Comparison of ENCODE assay signal across 29 cellular contexts in the genomic region with DNA sequence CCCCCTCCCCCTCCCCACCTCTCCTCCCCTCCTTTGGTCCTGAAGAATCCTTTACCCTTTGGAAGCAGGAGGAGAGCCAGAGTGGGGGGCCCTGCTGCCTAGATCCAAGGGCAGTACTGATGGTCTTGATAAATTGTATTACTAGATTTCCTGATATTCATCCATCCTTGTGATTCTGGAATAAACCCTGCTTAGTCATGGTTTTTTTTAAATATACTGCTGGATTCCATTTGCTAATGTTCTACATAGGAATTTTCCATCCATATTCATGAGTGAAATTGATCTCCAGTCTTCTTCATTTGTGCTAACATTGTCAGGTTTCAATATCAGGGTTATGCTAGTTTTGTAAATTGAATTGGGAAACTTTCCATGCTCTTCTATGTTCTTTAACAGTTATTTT. TPM values are rescaled to one million over a fixed set of nuclear protein-coding genes. Genes with fewer than 3 reads are reported as not detected.
"Had no signal": no experiment of that assay in that cellular context is flagged by ENCODE, and none has a peak within 500 bp of the region (broad histone marks: within the 10 kb centered on the region; RNA-seq: fewer than 3 reads in every experiment).

No MANE protein-coding gene starts in this region.

- H3K36me3 Mint-ChIP-seq: activated naive CD4-positive, alpha-beta T cell treated with anti-CD3 and anti-CD28 coated beads, Interleukin-2, amount 50 U/mL, for 72 hours; T-cell had no signal

- H3K4me1 Mint-ChIP-seq: activated B cell treated with CpG ODN at 0.5 μM for 24 hours; activated CD4-positive, alpha-beta T cell treated with anti-CD3 and anti-CD28 coated beads, Interleukin-2, amount 10 ng/mL, durations not matched to agents 24 days and 14 days; activated naive CD8-positive, alpha-beta T cell treated with anti-CD3 and anti-CD28 coated beads, Interleukin-2, amount 50 U/mL, for 24 hours; T-cell had no signal

- H3K27me3 ChIP-seq: breast epithelium, SJSA1 had no signal

- DNase-seq: activated B cell treated with CpG ODN at 0.5 μM for 24 hours; activated CD4-positive, alpha-beta T cell treated with anti-CD3 and anti-CD28 coated beads for 1 hour; activated CD4-positive, alpha-beta T cell treated with anti-CD3 and anti-CD28 coated beads, Interleukin-2, amount 10 ng/mL, durations not matched to agents 24 days and 14 days; activated CD4-positive, alpha-beta T cell treated with anti-CD3 and anti-CD28 coated beads, Interleukin-2, amount 50 U/mL, for 48 hours; activated CD8-positive, alpha-beta memory T cell treated with anti-CD3 and anti-CD28 coated beads for 24 hours; activated effector memory CD4-positive, alpha-beta T cell treated with anti-CD3 and anti-CD28 coated beads, Interleukin-2, amount 50 U/mL, for 16 hours; activated naive CD4-positive, alpha-beta T cell treated with Interleukin-2 at 50 U/mL for 16 hours; activated naive CD8-positive, alpha-beta T cell treated with anti-CD3 and anti-CD28 coated beads, Interleukin-2, amount 50 U/mL, for 24 hours; activated T-cell treated with anti-CD3 and anti-CD28 coated beads, Interleukin-2, amount 50 U/mL, for 4 hours; amygdala; central memory CD4-positive, alpha-beta T cell; NCI-H1092; NCI-H1417; NCI-H2029 treated with DMSO at 0.1 percent for 48 hours; NCI-H345; NCI-H510A; NCI-H526 treated with DMSO at 0.1 percent for 48 hours; NCI-H82; NK-92 treated with Interleukin-12 subunit alpha and Interleukin-12 subunit beta, amount 100 ng/mL, for 24 hours; PC-3; SHP77; T-cell; T-helper 2 cell; T1000 had no signal

- H3K27ac Mint-ChIP-seq: activated B cell treated with CpG ODN at 0.5 μM for 24 hours; activated CD4-positive, alpha-beta T cell treated with anti-CD3 and anti-CD28 coated beads, Interleukin-2, amount 10 ng/mL, durations not matched to agents 24 days and 14 days; activated naive CD4-positive, alpha-beta T cell treated with anti-CD3 and anti-CD28 coated beads, Interleukin-2, amount 50 U/mL, for 72 hours; activated naive CD8-positive, alpha-beta T cell treated with anti-CD3 and anti-CD28 coated beads, Interleukin-2, amount 50 U/mL, for 24 hours; T-cell had no signal

- ATAC-seq: activated naive CD4-positive, alpha-beta T cell treated with anti-CD3 and anti-CD28 coated beads, Interleukin-2, amount 50 U/mL, for 72 hours; activated naive CD8-positive, alpha-beta T cell treated with anti-CD3 and anti-CD28 coated beads, Interleukin-2, amount 50 U/mL, for 24 hours; activated T-cell treated with anti-CD3 and anti-CD28 coated beads, Interleukin-2, amount 50 U/mL, for 4 hours; PC-3; T-cell had no signal

- H3K36me3 ChIP-seq: breast epithelium, SJSA1 had no signal

- H3K27ac ChIP-seq: breast epithelium, KMS-11, SJSA1 had no signal

- H3K4me1 ChIP-seq: breast epithelium had no signal

- H3K9me3 ChIP-seq: breast epithelium, SJSA1 had no signal

- H3K4me3 Mint-ChIP-seq: activated B cell treated with CpG ODN at 0.5 μM for 24 hours; activated CD4-positive, alpha-beta T cell treated with anti-CD3 and anti-CD28 coated beads, Interleukin-2, amount 10 ng/mL, durations not matched to agents 24 days and 14 days; activated naive CD8-positive, alpha-beta T cell treated with anti-CD3 and anti-CD28 coated beads, Interleukin-2, amount 50 U/mL, for 24 hours; activated T-cell treated with anti-CD3 and anti-CD28 coated beads, Interleukin-2, amount 50 U/mL, for 4 hours; T-cell had no signal

- H3K9me3 Mint-ChIP-seq: activated B cell treated with CpG ODN at 0.5 μM for 24 hours; activated CD4-positive, alpha-beta T cell treated with anti-CD3 and anti-CD28 coated beads, Interleukin-2, amount 10 ng/mL, durations not matched to agents 24 days and 14 days; activated naive CD4-positive, alpha-beta T cell treated with anti-CD3 and anti-CD28 coated beads, Interleukin-2, amount 50 U/mL, for 72 hours; activated naive CD8-positive, alpha-beta T cell treated with anti-CD3 and anti-CD28 coated beads, Interleukin-2, amount 50 U/mL, for 24 hours; activated T-cell treated with anti-CD3 and anti-CD28 coated beads, Interleukin-2, amount 50 U/mL, for 4 hours; T-cell had no signal

- H3K4me3 ChIP-seq: breast epithelium, SJSA1 had no signal

- H3K4me2 ChIP-seq: KMS-11 had no signal

- H3K9ac ChIP-seq: KMS-11 had no signal

RNA-seq across cellular contexts. Expression of a gene that starts 56.9 kb away (rescaled TPM):
- total RNA-seq: activated B cell treated with CpG ODN at 0.5 μM for 24 hours; activated naive CD4-positive, alpha-beta T cell treated with anti-CD3 and anti-CD28 coated beads, Interleukin-2, amount 50 U/mL, for 72 hours; activated T-cell treated with anti-CD3 and anti-CD28 coated beads, Interleukin-2, amount 50 U/mL, for 4 hours; breast epithelium; MCF 10A; PC-3; SJSA1 had no signal
